In genomic region chr12:125065021-125065752, GRCh38 we compare ENCODE assay signal across 1 cellular context.
TF ChIP-seq lines count a peak whose summit lies in the region.

Gene AACS (plus strand): TSS chr12:125065435. CDS start chr12:125065585, 150 bp downstream.

TF ChIP-seq in GM12878, 131 proteins besides CTCF, POLR2A, EP300 and RAD21 (continued from another document):
- no peak for TF ChIP-seq USF1 (IDR thresholded peaks at IDR 0.05; ENCODE audit: borderline replicate concordance, extremely low read length, insufficient read depth, low read depth, low read length)
